ENCODE assay signal across 29 cellular contexts in the genomic region with DNA sequence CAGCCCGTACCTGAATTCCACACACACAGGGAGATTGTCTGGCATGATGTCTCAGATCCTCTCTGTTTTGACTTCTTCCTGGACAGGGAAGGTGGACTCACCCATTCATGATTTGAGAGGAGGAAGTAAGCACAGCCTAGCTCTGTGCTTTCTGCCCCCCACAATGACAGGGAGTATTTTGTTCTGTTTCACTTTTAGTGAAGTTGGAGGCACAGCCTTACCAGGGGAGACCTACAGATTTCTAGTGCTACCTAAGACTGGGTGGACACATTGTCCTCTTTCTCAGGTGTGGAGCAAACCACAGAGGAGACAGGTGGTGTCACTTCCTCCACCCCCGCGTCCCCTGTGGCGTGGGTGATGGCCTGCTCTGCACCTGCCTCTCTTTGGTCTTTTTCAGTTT.
"Had no signal": no experiment of that assay in that cellular context is flagged by ENCODE, and none has a peak within 500 bp of the region (broad histone marks: within the 10 kb centered on the region; RNA-seq: fewer than 3 reads in every experiment).

No MANE protein-coding gene starts in this region.

- H3K4me1 ChIP-seq: adrenal gland, body of pancreas, esophagus squamous epithelium, heart right ventricle, lower lobe of right lung, right atrium auricular region, suprapubic skin, tibial artery had no signal

- H3K4me3 ChIP-seq: adrenal gland, body of pancreas, esophagus squamous epithelium, heart right ventricle, lower lobe of right lung, right atrium auricular region, smooth muscle cell, suprapubic skin, tibial artery had no signal

- H3K9me3 ChIP-seq: adrenal gland, body of pancreas, esophagus squamous epithelium, heart right ventricle, lower lobe of right lung, right atrium auricular region, suprapubic skin, tibial artery had no signal

- H3K36me3 ChIP-seq: adrenal gland, esophagus squamous epithelium, heart right ventricle, lower lobe of right lung, right atrium auricular region, suprapubic skin, tibial artery had no signal

- H3K4me2 ChIP-seq: smooth muscle cell had no signal

- DNase-seq: activated CD4-positive, alpha-beta memory T cell treated with anti-CD3 and anti-CD28 coated beads for 36 hours; activated CD4-positive, alpha-beta T cell treated with anti-CD3 and anti-CD28 coated beads for 4 hours; activated CD8-positive, alpha-beta memory T cell treated with anti-CD3 and anti-CD28 coated beads, Interleukin-2, amount 50 U/mL, for 4 hours; activated effector memory CD4-positive, alpha-beta T cell treated with anti-CD3 and anti-CD28 coated beads, Interleukin-2, amount 50 U/mL, for 16 hours; activated naive CD4-positive, alpha-beta T cell treated with anti-CD3 and anti-CD28 coated beads for 36 hours; activated naive CD8-positive, alpha-beta T cell treated with anti-CD3 and anti-CD28 coated beads for 36 hours; activated T-cell treated with anti-CD3 and anti-CD28 coated beads, Interleukin-2, amount 50 U/mL, for 1 hour; adrenal gland; aorta; body of pancreas; dermis blood vessel endothelial cell; effector CD4-positive, alpha-beta T cell; esophagus squamous epithelium; foreskin melanocyte; heart right ventricle; kidney glomerular epithelial cell; lower lobe of right lung; mesenchymal stem cell; naive thymus-derived CD8-positive, alpha-beta T cell; stimulated activated CD4-positive, alpha-beta T cell treated with anti-CD3 and anti-CD28 coated beads, Interleukin-1b, Interleukin-23, amount 100 ng/mL, for 48 hours; stimulated activated CD4-positive, alpha-beta T cell treated with anti-CD3 and anti-CD28 coated beads, Interleukin-4, amount 100 ng/mL, for 4 hours; stimulated activated CD8-positive, alpha-beta memory T cell treated with anti-CD3 and anti-CD28 coated beads, Interleukin-4, amount 100 ng/mL, for 48 hours; T-helper 9 cell; tibial artery had no signal

- H3K27me3 ChIP-seq: adrenal gland, body of pancreas, right atrium auricular region, suprapubic skin, tibial artery had no signal

- H3K27ac ChIP-seq: adrenal gland, body of pancreas, epithelial cell of prostate, esophagus squamous epithelium, heart right ventricle, lower lobe of right lung, right atrium auricular region, suprapubic skin, tibial artery, VCaP had no signal
